24 cellular contexts compared by ENCODE assay signal in the genomic region with DNA sequence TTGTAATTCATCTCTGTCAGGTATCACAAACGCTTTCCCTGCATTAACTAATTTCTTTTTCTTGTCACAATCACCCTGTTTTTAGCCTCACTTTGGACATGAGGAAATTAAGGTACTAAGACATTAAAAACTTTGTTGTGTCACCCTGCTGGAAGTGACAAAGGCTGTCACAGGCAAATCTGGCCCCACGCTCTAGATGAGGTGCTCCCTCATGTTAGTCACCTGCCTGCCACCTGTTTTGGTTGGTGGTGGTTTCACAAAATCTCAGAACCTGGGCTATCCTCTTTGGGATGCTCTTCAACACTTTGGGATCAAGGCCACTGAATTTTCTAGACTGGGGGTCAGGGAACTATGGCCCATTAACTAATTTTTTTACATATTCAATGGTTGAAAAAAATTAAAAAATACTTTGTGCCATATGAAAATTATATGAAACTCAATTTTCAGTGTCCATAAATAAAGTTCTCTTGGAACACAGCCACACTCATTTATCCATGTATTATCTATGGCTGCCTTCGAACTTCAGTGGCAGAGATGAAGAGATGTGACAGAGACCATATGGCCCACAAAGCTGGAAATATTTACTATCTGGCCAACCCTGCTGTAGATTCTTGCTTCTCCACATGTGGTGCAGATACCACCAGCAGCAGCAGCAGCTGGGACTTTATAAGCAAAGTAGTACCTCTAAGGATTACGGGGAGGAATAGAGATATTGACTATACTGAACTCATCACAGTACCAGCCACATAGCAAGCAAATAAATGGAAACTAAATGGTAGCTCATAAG. TPM values are rescaled to one million over a fixed set of nuclear protein-coding genes. Genes with fewer than 3 reads are reported as not detected.
DNase-seq lines count a peak whose midpoint lies in the region; ATAC-seq, FAIRE-seq and TF ChIP-seq lines count a peak whose summit lies in the region.
"Had no signal": no experiment of that assay in that cellular context is flagged by ENCODE, and none has a peak within 500 bp of the region (broad histone marks: within the 10 kb centered on the region; RNA-seq: fewer than 3 reads in every experiment).

No MANE protein-coding gene starts in this region.

- no peak for TF ChIP-seq EP300 in H1 (IDR thresholded peaks at IDR 0.05; ENCODE audit: borderline replicate concordance in 1 of 2, low read depth in 2 of 2, low read length in 2 of 2)

- peaks cover 16% of the 10 kb centered on the region for H3K36me3 ChIP-seq in SJCRH30
- H3K36me3 ChIP-seq in H1 (ENCODE audit: control insufficient read depth in 2 of 4, insufficient read depth in 4 of 4, low read length in 3 of 4) = no peaks in the 10 kb centered on the region
- H3K36me3 ChIP-seq: esophagus squamous epithelium, thyroid gland had no signal

- no peak for TF ChIP-seq RAD21 in H1 (IDR thresholded peaks at IDR 0.05 in 1 of 2, conservative IDR thresholded peaks at IDR 0.05 in 1 of 2; ENCODE audit: low read depth in 2 of 2, low read length in 2 of 2)

- no peak overlapping the region for H2AFZ ChIP-seq in H1 (ENCODE audit: low read length)

- no peaks in the 10 kb centered on the region for H3K27me3 ChIP-seq in SJCRH30
- no peaks in the 10 kb centered on the region for H3K27me3 ChIP-seq in H1 (replicated peaks in 1 of 4; ENCODE audit: control insufficient read depth in 3 of 4, extremely low read depth in 1 of 4, insufficient read depth in 3 of 4, low read length in 3 of 4)
- H3K27me3 ChIP-seq: esophagus squamous epithelium, thyroid gland had no signal

- peak overlapping the region; percentile 58 for H3K27ac Mint-ChIP-seq in activated naive CD8-positive, alpha-beta T cell
- H3K27ac Mint-ChIP-seq in activated naive CD8-positive, alpha-beta T cell treated with anti-CD3 and anti-CD28 coated beads for 36 hours = no peak overlapping the region
- peak overlapping the region; percentile 75 for H3K27ac Mint-ChIP-seq in stimulated activated effector memory CD8-positive, alpha-beta T cell treated with anti-CD3 and anti-CD28 coated beads, Interleukin-12 subunit alpha, Interleukin-12 subunit beta, amount 100 ng/mL, for 72 hours
- H3K27ac Mint-ChIP-seq in WTC11 = no peak overlapping the region
- H3K27ac Mint-ChIP-seq: activated naive CD8-positive, alpha-beta T cell treated with anti-CD3 and anti-CD28 coated beads, Interleukin-2, amount 10 ng/mL, durations not matched to agents 7 days and 5 days; H9; IgD-negative memory B cell had no signal

- H3K4me1 ChIP-seq in SJCRH30 (peaks cover 71% of the 10 kb centered on the region), H1 (replicated peaks in 1 of 4; ENCODE audit: control insufficient read depth in 3 of 4, insufficient read depth in 4 of 4, low read length in 3 of 4) (no peaks in the 10 kb centered on the region)
- H3K4me1 ChIP-seq: psoas muscle had no signal

- H2BK15ac ChIP-seq in H1 (ENCODE audit: low read length) = no peak overlapping the region

- H3K9me3 Mint-ChIP-seq in activated naive CD8-positive, alpha-beta T cell (ENCODE audit: low read depth) = no peaks in the 10 kb centered on the region
- peaks cover 3% of the 10 kb centered on the region for H3K9me3 Mint-ChIP-seq in activated naive CD8-positive, alpha-beta T cell treated with anti-CD3 and anti-CD28 coated beads for 36 hours
- H3K9me3 Mint-ChIP-seq in stimulated activated effector memory CD8-positive, alpha-beta T cell treated with anti-CD3 and anti-CD28 coated beads, Interleukin-12 subunit alpha, Interleukin-12 subunit beta, amount 100 ng/mL, for 72 hours = no peaks in the 10 kb centered on the region
- H3K9me3 Mint-ChIP-seq in WTC11 = peaks cover 5% of the 10 kb centered on the region
- H3K9me3 Mint-ChIP-seq: IgD-negative memory B cell had no signal

- H3K14ac ChIP-seq in H1 (ENCODE audit: insufficient read length) = no peak overlapping the region

- H3K79me1 ChIP-seq in H1 (ENCODE audit: low read depth, low read length) = no peaks in the 10 kb centered on the region

- ATAC-seq in stimulated activated effector memory CD8-positive, alpha-beta T cell treated with anti-CD3 and anti-CD28 coated beads, Interleukin-12 subunit alpha, Interleukin-12 subunit beta, amount 100 ng/mL, for 72 hours = no peak
- ATAC-seq in WTC11 = no peak
- ATAC-seq: psoas muscle had no signal

- no peak overlapping the region for H3K18ac ChIP-seq in H1 (ENCODE audit: extremely low read depth, low read length)

- H3K9me3 ChIP-seq in SJCRH30 (replicated peaks) (peaks cover 3% of the 10 kb centered on the region), H1 (ENCODE audit: insufficient read depth in 2 of 2, low read depth in 1 of 2, low read length in 1 of 2) (no peaks in the 10 kb centered on the region)
- H3K9me3 ChIP-seq: esophagus squamous epithelium, psoas muscle, thyroid gland had no signal

- H3K27me3 Mint-ChIP-seq in activated naive CD8-positive, alpha-beta T cell = no peaks in the 10 kb centered on the region
- H3K27me3 Mint-ChIP-seq in activated naive CD8-positive, alpha-beta T cell treated with anti-CD3 and anti-CD28 coated beads for 36 hours = no peaks in the 10 kb centered on the region
- no peaks in the 10 kb centered on the region; the same call in 1 of the 2 replicates for H3K27me3 Mint-ChIP-seq in WTC11 (ENCODE audit: low read depth)
- H3K27me3 Mint-ChIP-seq: activated naive CD8-positive, alpha-beta T cell treated with anti-CD3 and anti-CD28 coated beads, Interleukin-2, amount 10 ng/mL, durations not matched to agents 7 days and 5 days; CD4-positive, alpha-beta memory T cell; IgD-negative memory B cell had no signal

- H4K8ac ChIP-seq in H1 (ENCODE audit: extremely low read depth, insufficient read depth, low read length) = peak overlapping the region; percentile 14; the same call in 1 of the 2 replicates

- POLR2A ChIA-PET in H1 (lab: Charles Lee; ENCODE audit: partially characterized antibody) (no interaction called here), WTC11 (lab: Charles Lee) (no interaction called here)

- H2BK5ac ChIP-seq in H1 (ENCODE audit: low read depth, low read length) = no peak overlapping the region

- H3K23me2 ChIP-seq in H1 (ENCODE audit: low read depth, low read length) = no peaks in the 10 kb centered on the region

- H4K20me1 ChIP-seq in H1 (replicated peaks in 1 of 2; ENCODE audit: control insufficient read depth in 1 of 2, insufficient read depth in 2 of 2, low read length in 2 of 2) = no peaks in the 10 kb centered on the region

- no peak overlapping the region for H3K56ac ChIP-seq in H1 (replicated peaks; ENCODE audit: insufficient read length, low read depth, low read length)

- no peak overlapping the region for H2BK120ac ChIP-seq in H1 (replicated peaks; ENCODE audit: low read depth, low read length)

- no peak overlapping the region for H2AK5ac ChIP-seq in H1 (ENCODE audit: low read depth, low read length)

- H3K4me1 Mint-ChIP-seq in activated naive CD8-positive, alpha-beta T cell (ENCODE audit: low read depth) = peaks cover 18% of the 10 kb centered on the region
- peaks cover 30% of the 10 kb centered on the region for H3K4me1 Mint-ChIP-seq in activated naive CD8-positive, alpha-beta T cell treated with anti-CD3 and anti-CD28 coated beads for 36 hours
- peaks cover 35% of the 10 kb centered on the region for H3K4me1 Mint-ChIP-seq in stimulated activated effector memory CD8-positive, alpha-beta T cell treated with anti-CD3 and anti-CD28 coated beads, Interleukin-12 subunit alpha, Interleukin-12 subunit beta, amount 100 ng/mL, for 72 hours
- H3K4me1 Mint-ChIP-seq in WTC11 = no peaks in the 10 kb centered on the region
- H3K4me1 Mint-ChIP-seq: CD4-positive, alpha-beta memory T cell; H9; IgD-negative memory B cell had no signal

- WGBS in H1 (ENCODE audit: extremely low coverage in 1 of 2, insufficient coverage in 1 of 2, insufficient read length in 1 of 2, insufficient replicate concordance in 2 of 2, low coverage in 1 of 2, low lambda C conversion rate in 2 of 2, missing lambda C conversion rate in 1 of 2), 2 experiments = 82% methylated on average over 4 of the region's 4 CpGs; no CpG with 5 or more reads in 1 of the 2 experiments

- no peak overlapping the region for H3K4me3 ChIP-seq in SJCRH30
- no peak overlapping the region for H3K4me3 ChIP-seq in H1 (ENCODE audit: extremely low read depth in 1 of 4, insufficient read depth in 2 of 4, low read depth in 3 of 4, low read length in 4 of 4)
- H3K4me3 ChIP-seq: esophagus squamous epithelium, psoas muscle, thyroid gland had no signal

- H2BK12ac ChIP-seq in H1 (ENCODE audit: low read depth, low read length) = no peak overlapping the region

- no peak for TF ChIP-seq CTCF in H1 (IDR thresholded peaks at IDR 0.05; ENCODE audit: control extremely low read depth in 1 of 3, insufficient read depth in 1 of 3, low read depth in 1 of 3, low read length in 3 of 3)
- no peak for TF ChIP-seq CTCF in WTC11 (IDR thresholded peaks at IDR 0.05)

- CTCF ChIA-PET in H1 (lab: Charles Lee; ENCODE audit: partially characterized antibody) = interaction anchor here (0.5 to 1.1 kb wide), 2 partner anchors 15 to 107 kb away, joined by 4 read pairs; no protein-coding TSS in a partner anchor
- CTCF ChIA-PET in WTC11 (lab: Charles Lee) = no interaction called here

- H3K9ac ChIP-seq in H1 (replicated peaks in 1 of 4; ENCODE audit: extremely low read depth in 1 of 4, low read depth in 3 of 4, low read length in 3 of 4) = no peak overlapping the region

- H4K5ac ChIP-seq in H1 (ENCODE audit: insufficient read length, low read depth, low read length) = no peak overlapping the region

- no peak for DNase-seq in activated naive CD8-positive, alpha-beta T cell treated with anti-CD3 and anti-CD28 coated beads for 36 hours
- DNase-seq in SJCRH30 (no peak), H1 (ENCODE audit: low read depth in 1 of 2, low spot score in 2 of 2) (no peak), SK-N-DZ (ENCODE audit: low spot score) (no peak), H54 (ENCODE audit: insufficient read length, low spot score) (no peak), WTC11 (ENCODE audit: low spot score) (no peak)
- no peak for DNase-seq in stimulated activated effector memory CD8-positive, alpha-beta T cell treated with anti-CD3 and anti-CD28 coated beads, Interleukin-12 subunit alpha, Interleukin-12 subunit beta, amount 100 ng/mL, for 72 hours (ENCODE audit: low spot score in 2 of 2)
- DNase-seq: activated naive CD8-positive, alpha-beta T cell treated with anti-CD3 and anti-CD28 coated beads, Interleukin-2, amount 10 ng/mL, durations not matched to agents 7 days and 5 days; CD4-positive, alpha-beta memory T cell; DMS153; effector CD4-positive, alpha-beta T cell; esophagus squamous epithelium; H9; MM.1S; NCI-H1436; NCI-H526; psoas muscle; stimulated activated naive CD4-positive, alpha-beta T cell; T1000; thyroid gland had no signal

- no peak for TF ChIP-seq POLR2A in H1 (IDR thresholded peaks at IDR 0.05; ENCODE audit: control extremely low read depth in 1 of 2, low read depth in 2 of 2, low read length in 2 of 2)
- TF ChIP-seq POLR2A in H54 (IDR thresholded peaks at IDR 0.05; ENCODE audit: low read depth, low read length) = no peak

- H3K4me3 Mint-ChIP-seq in activated naive CD8-positive, alpha-beta T cell = no peak overlapping the region
- no peak overlapping the region for H3K4me3 Mint-ChIP-seq in activated naive CD8-positive, alpha-beta T cell treated with anti-CD3 and anti-CD28 coated beads for 36 hours
- H3K4me3 Mint-ChIP-seq in stimulated activated effector memory CD8-positive, alpha-beta T cell treated with anti-CD3 and anti-CD28 coated beads, Interleukin-12 subunit alpha, Interleukin-12 subunit beta, amount 100 ng/mL, for 72 hours = no peak overlapping the region
- H3K4me3 Mint-ChIP-seq in WTC11 = no peak overlapping the region
- H3K4me3 Mint-ChIP-seq: activated naive CD8-positive, alpha-beta T cell treated with anti-CD3 and anti-CD28 coated beads, Interleukin-2, amount 10 ng/mL, durations not matched to agents 7 days and 5 days; CD4-positive, alpha-beta memory T cell; H9; IgD-negative memory B cell had no signal

- FAIRE-seq in H1 (lab: Jason Lieb, UNC) = no peak
- no peak for FAIRE-seq in H54 (lab: Jason Lieb, UNC)
- FAIRE-seq: islet of Langerhans had no signal

- H3K4ac ChIP-seq in H1 (replicated peaks; ENCODE audit: insufficient read length, low read depth, low read length) = no peak overlapping the region

- no peaks in the 10 kb centered on the region for H3K79me2 ChIP-seq in H1 (ENCODE audit: control insufficient read depth in 1 of 2, insufficient read depth in 2 of 2, low read length in 2 of 2)

- no peak overlapping the region for H3K23ac ChIP-seq in H1 (ENCODE audit: insufficient read length)

- H4K91ac ChIP-seq in H1 (replicated peaks; ENCODE audit: insufficient read length, low read length) = no peak overlapping the region

- H2BK20ac ChIP-seq in H1 (ENCODE audit: low read length) = no peak overlapping the region

- H3K36me3 Mint-ChIP-seq in activated naive CD8-positive, alpha-beta T cell = peaks cover 9% of the 10 kb centered on the region
- peaks cover 7% of the 10 kb centered on the region for H3K36me3 Mint-ChIP-seq in activated naive CD8-positive, alpha-beta T cell treated with anti-CD3 and anti-CD28 coated beads for 36 hours
- H3K36me3 Mint-ChIP-seq in stimulated activated effector memory CD8-positive, alpha-beta T cell treated with anti-CD3 and anti-CD28 coated beads, Interleukin-12 subunit alpha, Interleukin-12 subunit beta, amount 100 ng/mL, for 72 hours = peaks cover 8% of the 10 kb centered on the region
- H3K36me3 Mint-ChIP-seq in WTC11 = no peaks in the 10 kb centered on the region; the same call in 1 of the 2 replicates

- H3K4me2 ChIP-seq in H1 (ENCODE audit: insufficient read depth in 1 of 2, low read depth in 2 of 2, low read length in 2 of 2) = no peak overlapping the region

- H3K27ac ChIP-seq in SJCRH30 (peak overlapping the region; percentile 86), H1 (ENCODE audit: low read depth, low read length) (no peak overlapping the region)
- H3K27ac ChIP-seq: esophagus squamous epithelium, psoas muscle, RWPE1, thyroid gland had no signal

RNA-seq across cellular contexts. Expression of gene TNFAIP3, which starts 16.1 kb away (rescaled TPM):
- total RNA-seq in activated naive CD8-positive, alpha-beta T cell treated with anti-CD3 and anti-CD28 coated beads for 36 hours = 100 to 1,000 TPM; 214 to 222 TPM
- total RNA-seq in SJCRH30 (2014; rRNA removed; shearing (Covaris generic)) = 39.7 and 39.9 TPM in 2 replicates
- 1.6 and 2.2 TPM in 2 replicates for total RNA-seq in H1 (2021; fragmentation: NEBNext Ultra II Directional; extraction: Animal tissue kit (Norgen Biotek cat#: 25700))
- 1.1 and 2.0 TPM in 2 replicates for polyA plus RNA-seq in H1 (2011; rRNA removed)
- 1.5 TPM for polyA plus RNA-seq in H1 (2011; cell fraction: cytosol; rRNA removed)
- polyA plus RNA-seq in H1 (2011; cell fraction: nucleus; rRNA removed) = 3.9 TPM
- polyA plus RNA-seq in H1 (2012, experiment 1 of 2) = 2.4 to 3.1 TPM (median 2.5 TPM) in 4 replicates
- polyA plus RNA-seq in H1 (2012, experiment 2 of 2) = 0.51 TPM
- polyA plus RNA-seq in H1 (2013, experiment 1 of 2) = 1.4 TPM
- 1.3 TPM for polyA plus RNA-seq in H1 (2013, experiment 2 of 2)
- 2.6 and 2.7 TPM in 2 replicates for polyA minus RNA-seq in H1 (2011; rRNA and poly(A)+ RNA removed)
- 3.0 TPM for polyA minus RNA-seq in H1 (2011; cell fraction: cytosol; rRNA and poly(A)+ RNA removed)
- polyA minus RNA-seq in H1 (2011; cell fraction: nucleus; rRNA and poly(A)+ RNA removed) = 3.8 TPM
- polyA plus RNA-seq in SK-N-DZ (2014; cell fraction: cytosol; rRNA removed) = 0.05 and 0.07 TPM in 2 replicates
- 0.21 and 1.6 TPM in 2 replicates for polyA plus RNA-seq in SK-N-DZ (2014; cell fraction: nucleus; rRNA removed)
- 3.0 to 4.7 TPM (median 4.2 TPM) in 3 replicates for total RNA-seq in WTC11 (2021)

Comparison
In these comparisons a context has a peak if more than half of its experiments do, and no peak if none do; other contexts are left out.
1. H3K27ac Mint-ChIP-seq: peak in activated naive CD8-positive, alpha-beta T cell (single experiment) and stimulated activated effector memory CD8-positive, alpha-beta T cell treated with anti-CD3 and anti-CD28 coated beads, Interleukin-12 subunit alpha, Interleukin-12 subunit beta, amount 100 ng/mL, for 72 hours (single experiment); none in activated naive CD8-positive, alpha-beta T cell treated with anti-CD3 and anti-CD28 coated beads for 36 hours (single experiment) and WTC11 (single experiment).